Comparison of ENCODE assay signal across 19 cellular contexts in the genomic region with DNA sequence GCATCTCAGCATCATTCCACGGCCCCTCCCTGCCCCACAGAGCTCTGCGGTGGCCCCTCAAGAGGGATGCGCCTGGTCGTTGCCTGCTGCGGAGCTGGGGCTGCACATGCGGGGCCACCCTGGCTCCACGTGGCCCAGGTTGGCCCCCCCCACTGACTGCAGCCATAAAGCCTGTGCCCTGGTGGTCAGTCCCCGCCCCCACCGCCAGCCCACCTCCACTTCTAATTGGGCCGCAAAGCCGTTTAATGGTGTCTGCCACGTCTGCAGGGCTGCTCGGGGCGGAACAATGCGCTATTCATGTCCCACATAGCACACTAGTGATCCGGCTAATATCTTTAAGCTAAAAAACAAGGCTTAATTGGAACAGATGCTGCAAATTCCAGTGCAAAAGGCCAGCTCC. TPM values are rescaled to one million over a fixed set of nuclear protein-coding genes. Genes with fewer than 3 reads are reported as not detected.
"Had no signal": no experiment of that assay in that cellular context is flagged by ENCODE, and none has a peak within 500 bp of the region (broad histone marks: within the 10 kb centered on the region; RNA-seq: fewer than 3 reads in every experiment).

No MANE protein-coding gene starts in this region.

- DNase-seq: activated CD4-positive, alpha-beta T cell treated with anti-CD3 and anti-CD28 coated beads for 36 hours; activated CD8-positive, alpha-beta memory T cell treated with anti-CD3 and anti-CD28 coated beads, Interleukin-2, amount 50 U/mL, for 4 hours; activated CD8-positive, alpha-beta T cell treated with anti-CD3 and anti-CD28 coated beads for 36 hours; activated naive CD4-positive, alpha-beta T cell treated with anti-CD3 and anti-CD28 coated beads, Interleukin-2, amount 50 U/mL, for 16 hours; body of pancreas; cerebellar nuclear complex; left cardiac atrium; nephron progenitor cell; T-helper 1 cell had no signal

- H3K27ac Mint-ChIP-seq: activated CD4-positive, alpha-beta T cell treated with anti-CD3 and anti-CD28 coated beads for 36 hours; activated CD8-positive, alpha-beta T cell treated with anti-CD3 and anti-CD28 coated beads for 36 hours; activated T-helper 17 cell treated with anti-CD3 and anti-CD28 coated beads, Interleukin-2, amount 50 U/mL, for 72 hours; nephron progenitor cell; stimulated activated effector memory CD8-positive, alpha-beta T cell treated with anti-CD3 and anti-CD28 coated beads, Interleukin-12 subunit alpha, Interleukin-12 subunit beta, amount 100 ng/mL, for 72 hours had no signal

- H3K4me1 Mint-ChIP-seq: activated CD4-positive, alpha-beta T cell treated with anti-CD3 and anti-CD28 coated beads for 36 hours; stimulated activated effector memory CD8-positive, alpha-beta T cell treated with anti-CD3 and anti-CD28 coated beads, Interleukin-12 subunit alpha, Interleukin-12 subunit beta, amount 100 ng/mL, for 72 hours had no signal

- H3K27me3 ChIP-seq: body of pancreas had no signal

- H3K36me3 Mint-ChIP-seq: stimulated activated effector memory CD8-positive, alpha-beta T cell treated with anti-CD3 and anti-CD28 coated beads, Interleukin-12 subunit alpha, Interleukin-12 subunit beta, amount 100 ng/mL, for 72 hours had no signal

- H3K9me3 Mint-ChIP-seq: activated T-helper 17 cell treated with anti-CD3 and anti-CD28 coated beads, Interleukin-2, amount 50 U/mL, for 72 hours had no signal

- ATAC-seq: activated CD4-positive, alpha-beta T cell treated with anti-CD3 and anti-CD28 coated beads for 36 hours; activated CD8-positive, alpha-beta T cell treated with anti-CD3 and anti-CD28 coated beads for 36 hours; activated T-helper 17 cell treated with anti-CD3 and anti-CD28 coated beads, Interleukin-2, amount 50 U/mL, for 72 hours; body of pancreas; esophagus mucosa; left cardiac atrium; stimulated activated effector memory CD8-positive, alpha-beta T cell treated with anti-CD3 and anti-CD28 coated beads, Interleukin-12 subunit alpha, Interleukin-12 subunit beta, amount 100 ng/mL, for 72 hours had no signal

- H3K27ac ChIP-seq: adrenal gland, body of pancreas, SK-N-MC, skin epidermis, suprapubic skin, VCaP had no signal

- H3K9me3 ChIP-seq: adrenal gland, body of pancreas, suprapubic skin had no signal

- H3K4me1 ChIP-seq: adrenal gland, body of pancreas, suprapubic skin had no signal

- H3K4me3 ChIP-seq: adrenal gland, body of pancreas, SK-N-MC, skin epidermis, suprapubic skin had no signal

- H3K36me3 ChIP-seq: adrenal gland, suprapubic skin had no signal

- H3K4me3 Mint-ChIP-seq: activated CD4-positive, alpha-beta T cell treated with anti-CD3 and anti-CD28 coated beads for 36 hours; activated CD8-positive, alpha-beta T cell treated with anti-CD3 and anti-CD28 coated beads for 36 hours; activated T-helper 17 cell treated with anti-CD3 and anti-CD28 coated beads, Interleukin-2, amount 50 U/mL, for 72 hours; nephron progenitor cell; stimulated activated effector memory CD8-positive, alpha-beta T cell treated with anti-CD3 and anti-CD28 coated beads, Interleukin-12 subunit alpha, Interleukin-12 subunit beta, amount 100 ng/mL, for 72 hours had no signal

RNA-seq across cellular contexts. Expression of a gene that starts 33.5 kb away (rescaled TPM):
- total RNA-seq: activated CD4-positive, alpha-beta T cell treated with anti-CD3 and anti-CD28 coated beads for 36 hours; activated CD8-positive, alpha-beta T cell treated with anti-CD3 and anti-CD28 coated beads for 36 hours; activated T-helper 17 cell treated with anti-CD3 and anti-CD28 coated beads, Interleukin-2, amount 50 U/mL, for 72 hours; adrenal gland; body of pancreas; esophagus mucosa; left cardiac atrium; lung microvascular endothelial cell; osteocyte; suprapubic skin had no signal
- polyA plus RNA-seq: adrenal gland had no signal
